Comparison of ENCODE assay signal across 3 cellular contexts in genomic region chr20:41009960-41010359, GRCh38.
TF ChIP-seq lines count a peak whose summit lies in the region.

No MANE protein-coding gene starts in this region.

TF ChIP-seq in SK-N-SH, 30 proteins besides CTCF, POLR2A, EP300 and RAD21:
- TF ChIP-seq SIN3A (IDR thresholded peaks at IDR 0.05; ENCODE audit: borderline replicate concordance, low read depth, low read length), result no peak
- TF ChIP-seq FOXM1 (IDR thresholded peaks at IDR 0.05; ENCODE audit: low read depth), result no peak
- no peak for TF ChIP-seq PBX3 (IDR thresholded peaks at IDR 0.05)
- no peak for TF ChIP-seq USF2 (IDR thresholded peaks at IDR 0.05; ENCODE audit: borderline replicate concordance, low read depth, low read length)
- TF ChIP-seq RXRA (IDR thresholded peaks at IDR 0.05; ENCODE audit: borderline replicate concordance, low read depth), result no peak
- no peak for TF ChIP-seq CHD2 (IDR thresholded peaks at IDR 0.05; ENCODE audit: low read length, partially characterized antibody)
- no peak for TF ChIP-seq IRF3 (IDR thresholded peaks at IDR 0.05; ENCODE audit: low read depth, low read length)
- no peak for TF ChIP-seq FOSL2 (IDR thresholded peaks at IDR 0.05; ENCODE audit: borderline replicate concordance, low read depth)
- TF ChIP-seq USF1 (IDR thresholded peaks at IDR 0.05; ENCODE audit: borderline replicate concordance, low read depth), result no peak
- no peak for TF ChIP-seq TCF12 (IDR thresholded peaks at IDR 0.05)
- TF ChIP-seq TAF1 (IDR thresholded peaks at IDR 0.05; ENCODE audit: borderline replicate concordance, low read depth, low read length), result no peak
- no peak for TF ChIP-seq TEAD4 (IDR thresholded peaks at IDR 0.05; ENCODE audit: borderline replicate concordance, insufficient read depth)
- no peak for TF ChIP-seq MXI1 (IDR thresholded peaks at IDR 0.05; ENCODE audit: low read depth, low read length)

TF ChIP-seq in SK-N-SH treated with all-trans-retinoic acid at 6 μM for 48 hours, 23 proteins besides CTCF, POLR2A, EP300 and RAD21:
- TF ChIP-seq SNAI2 (CRISPR knock-in tag; IDR thresholded peaks at IDR 0.05) (no peak), GLIS3 (CRISPR knock-in tag; IDR thresholded peaks at IDR 0.05) (no peak), CREB5 (CRISPR knock-in tag; IDR thresholded peaks at IDR 0.05; ENCODE audit: low read depth) (no peak), ZFP3 (CRISPR knock-in tag; IDR thresholded peaks at IDR 0.05) (no peak), CSRNP3 (CRISPR knock-in tag; IDR thresholded peaks at IDR 0.05) (no peak), TSHZ2 (CRISPR knock-in tag; IDR thresholded peaks at IDR 0.05) (no peak), ZC3H10 (CRISPR knock-in tag; IDR thresholded peaks at IDR 0.05) (no peak), ESRRG (CRISPR knock-in tag; IDR thresholded peaks at IDR 0.05) (no peak), ZNF565 (CRISPR knock-in tag; conservative IDR thresholded peaks at IDR 0.05; ENCODE audit: low read depth) (no peak), ZNF70 (CRISPR knock-in tag; IDR thresholded peaks at IDR 0.05) (no peak), ZFP30 (CRISPR knock-in tag; IDR thresholded peaks at IDR 0.05) (no peak), TOX (CRISPR knock-in tag; IDR thresholded peaks at IDR 0.05; ENCODE audit: borderline replicate concordance) (no peak), OSR1 (CRISPR knock-in tag; IDR thresholded peaks at IDR 0.05) (no peak)

TF ChIP-seq in H1, 55 proteins besides CTCF, POLR2A, EP300 and RAD21:
- TF ChIP-seq SP2 (IDR thresholded peaks at IDR 0.05; ENCODE audit: low read length), result no peak
- TF ChIP-seq SP4 (IDR thresholded peaks at IDR 0.05; ENCODE audit: low read length), result no peak
- TF ChIP-seq ZNF274 (IDR thresholded peaks at IDR 0.05; ENCODE audit: borderline replicate concordance, extremely low read depth, low read length), result no peak
- TF ChIP-seq POLR2AphosphoS5 (IDR thresholded peaks at IDR 0.05; ENCODE audit: low read depth, low read length), result no peak
- no peak for TF ChIP-seq TCF12 (IDR thresholded peaks at IDR 0.05; ENCODE audit: low read depth, low read length)
- TF ChIP-seq CHD2 (IDR thresholded peaks at IDR 0.05; ENCODE audit: low read length), result no peak
- TF ChIP-seq BACH1 (IDR thresholded peaks at IDR 0.05; ENCODE audit: low read length), result no peak
- TF ChIP-seq SIX5 (IDR thresholded peaks at IDR 0.05; ENCODE audit: low read depth, low read length), result no peak
- no peak for TF ChIP-seq USF2 (IDR thresholded peaks at IDR 0.05; ENCODE audit: low read length)
- no peak for TF ChIP-seq CHD7 (IDR thresholded peaks at IDR 0.05; ENCODE audit: insufficient replicate concordance, low read length)
- no peak for TF ChIP-seq GTF2F1 (IDR thresholded peaks at IDR 0.05; ENCODE audit: borderline replicate concordance, low read depth, low read length)
- no peak for TF ChIP-seq SUZ12 (IDR thresholded peaks at IDR 0.05; ENCODE audit: low read length)
- TF ChIP-seq FOSL1 (IDR thresholded peaks at IDR 0.05; ENCODE audit: insufficient read depth, low read depth, low read length), result no peak
- no peak for TF ChIP-seq CHD1 (IDR thresholded peaks at IDR 0.05; ENCODE audit: low read depth, low read length)
- TF ChIP-seq KDM5A (IDR thresholded peaks at IDR 0.05; ENCODE audit: low read length), result no peak
